In genomic region chr2:33949371-33949770, GRCh38 we compare ENCODE assay signal across 27 cellular contexts.
"Had no signal": no experiment of that assay in that cellular context is flagged by ENCODE, and none has a peak within 500 bp of the region (broad histone marks: within the 10 kb centered on the region; RNA-seq: fewer than 3 reads in every experiment).

No MANE protein-coding gene starts in this region.

- H3K36me3 ChIP-seq: stomach, suprapubic skin, thoracic aorta, thyroid gland, tibial artery, tibial nerve, transverse colon, upper lobe of left lung, upper lobe of right lung, uterus, vagina had no signal

- H3K27me3 ChIP-seq: stomach, suprapubic skin, testis, thyroid gland, tibial artery, tibial nerve, transverse colon, upper lobe of left lung, upper lobe of right lung, uterus, vagina had no signal

- DNase-seq: stimulated activated CD4-positive, alpha-beta T cell treated with anti-CD3 and anti-CD28 coated beads, Interleukin-2, amount 100 ng/mL, for 48 hours; stimulated activated CD4-positive, alpha-beta T cell treated with anti-CD3 and anti-CD28 coated beads, Interleukin-4, amount 100 ng/mL, for 1 hour; stimulated activated CD4-positive, alpha-beta T cell treated with anti-CD3 and anti-CD28 coated beads, Interleukin-4, amount 100 ng/mL, for 24 hours; stimulated activated CD4-positive, alpha-beta T cell treated with anti-CD3 and anti-CD28 coated beads, Interleukin-4, amount 100 ng/mL, for 4 hours; stimulated activated CD8-positive, alpha-beta memory T cell treated with anti-CD3 and anti-CD28 coated beads, Interleukin-4, amount 100 ng/mL, for 48 hours; stimulated activated naive B cell treated with anti-CD40 and anti-IgM and Interleukin-4, amounts not matched to agents 10 μg/mL and 1 μg/mL and 100 μg/mL, for 72 hours; stimulated activated naive CD4-positive, alpha-beta T cell; stimulated activated naive CD4-positive, alpha-beta T cell treated with Interleukin-2 at 50 U/mL for 16 hours; stimulated activated naive CD8-positive, alpha-beta T cell treated with anti-CD3 and anti-CD28 coated beads, Interleukin-15, amount 100 ng/mL, for 72 hours; stimulated activated naive CD8-positive, alpha-beta T cell treated with anti-CD3 and anti-CD28 coated beads, Interleukin-15, Interleukin-2, amounts not matched to agents 100 U/mL and 50 U/mL, for 24 hours; stomach; substantia nigra; testis; thyroid gland; tibial artery; transverse colon; trophoblast cell; upper lobe of left lung; upper lobe of right lung; uterus had no signal

- H3K27ac ChIP-seq: stomach, suprapubic skin, testis, thoracic aorta, thyroid gland, tibial artery, tibial nerve, transverse colon, upper lobe of left lung, upper lobe of right lung, uterus, vagina had no signal

- FAIRE-seq: urothelium cell line had no signal

- ATAC-seq: stimulated activated effector memory CD8-positive, alpha-beta T cell treated with anti-CD3 and anti-CD28 coated beads, Interleukin-12 subunit alpha, Interleukin-12 subunit beta, amount 100 ng/mL, for 72 hours; stimulated activated memory B cell treated with anti-CD40 and anti-IgM and Interleukin-4, amounts not matched to agents 10 μg/mL and 1 μg/mL and 100 μg/mL, for 72 hours; stimulated activated naive B cell treated with anti-CD40 and anti-IgM and Interleukin-4, amounts not matched to agents 10 μg/mL and 1 μg/mL and 100 μg/mL, for 72 hours; stimulated activated naive CD8-positive, alpha-beta T cell treated with anti-CD3 and anti-CD28 coated beads, Interleukin-15, amount 100 ng/mL, for 72 hours; stimulated activated naive CD8-positive, alpha-beta T cell treated with anti-CD3 and anti-CD28 coated beads, Interleukin-15, Interleukin-2, amounts not matched to agents 100 U/mL and 50 U/mL, for 24 hours; upper lobe of right lung had no signal

- H3K9me3 ChIP-seq: stomach, testis, thoracic aorta, thyroid gland, tibial artery, tibial nerve, transverse colon, upper lobe of left lung, upper lobe of right lung, uterus, vagina had no signal

- H3K4me3 ChIP-seq: stomach, suprapubic skin, testis, thoracic aorta, thyroid gland, tibial artery, tibial nerve, transverse colon, upper lobe of left lung, upper lobe of right lung, uterus, vagina had no signal

- H3K4me1 ChIP-seq: stomach, suprapubic skin, testis, thyroid gland, tibial artery, tibial nerve, transverse colon, upper lobe of left lung, upper lobe of right lung, uterus, vagina had no signal
